ENCODE assay signal across 9 cellular contexts in genomic region chr16:85640254-85640558, GRCh38.
"Had no signal": no experiment of that assay in that cellular context is flagged by ENCODE, and none has a peak within 500 bp of the region (broad histone marks: within the 10 kb centered on the region; RNA-seq: fewer than 3 reads in every experiment).

No MANE protein-coding gene starts in this region.

- H3K9me3 Mint-ChIP-seq: activated T-cell treated with anti-CD3 and anti-CD28 coated beads, Interleukin-2, amount 50 U/mL, for 24 hours; naive thymus-derived CD8-positive, alpha-beta T cell had no signal

- H3K36me3 Mint-ChIP-seq: activated CD8-positive, alpha-beta memory T cell treated with anti-CD3 and anti-CD28 coated beads, Interleukin-2, amount 10 ng/mL, durations not matched to agents 7 days and 5 days; activated naive CD8-positive, alpha-beta T cell had no signal

- H3K4me3 ChIP-seq: thyroid gland had no signal

- H3K36me3 ChIP-seq: thyroid gland had no signal

- DNase-seq: activated CD4-positive, alpha-beta T cell treated with anti-CD3 and anti-CD28 coated beads, Interleukin-2, amount 50 U/mL, for 4 hours; activated CD4-positive, CD25-positive, alpha-beta regulatory T cell treated with anti-CD3 and anti-CD28 coated beads, Interleukin-2, amount 50 U/mL, for 72 hours; activated CD8-positive, alpha-beta memory T cell treated with anti-CD3 and anti-CD28 coated beads, Interleukin-2, amount 10 ng/mL, durations not matched to agents 7 days and 5 days; activated gamma-delta T cell; activated T-cell treated with anti-CD3 and anti-CD28 coated beads, Interleukin-2, amount 50 U/mL, for 24 hours; naive thymus-derived CD8-positive, alpha-beta T cell; stimulated activated CD4-positive, alpha-beta T cell treated with anti-CD3 and anti-CD28 coated beads, Interleukin-4, amount 100 ng/mL, for 4 hours; thyroid gland had no signal

- H3K4me3 Mint-ChIP-seq: activated CD8-positive, alpha-beta memory T cell treated with anti-CD3 and anti-CD28 coated beads, Interleukin-2, amount 10 ng/mL, durations not matched to agents 7 days and 5 days; activated naive CD8-positive, alpha-beta T cell; activated T-cell treated with anti-CD3 and anti-CD28 coated beads, Interleukin-2, amount 50 U/mL, for 24 hours; naive thymus-derived CD8-positive, alpha-beta T cell had no signal

- ATAC-seq: activated CD8-positive, alpha-beta memory T cell treated with anti-CD3 and anti-CD28 coated beads, Interleukin-2, amount 10 ng/mL, durations not matched to agents 7 days and 5 days; naive thymus-derived CD8-positive, alpha-beta T cell had no signal

- H3K27ac ChIP-seq: thyroid gland had no signal

- H3K9me3 ChIP-seq: thyroid gland had no signal

- H3K27ac Mint-ChIP-seq: activated CD8-positive, alpha-beta memory T cell treated with anti-CD3 and anti-CD28 coated beads, Interleukin-2, amount 10 ng/mL, durations not matched to agents 7 days and 5 days; activated naive CD8-positive, alpha-beta T cell; activated T-cell treated with anti-CD3 and anti-CD28 coated beads, Interleukin-2, amount 50 U/mL, for 24 hours; naive thymus-derived CD8-positive, alpha-beta T cell had no signal

- H3K27me3 Mint-ChIP-seq: activated CD8-positive, alpha-beta memory T cell treated with anti-CD3 and anti-CD28 coated beads, Interleukin-2, amount 10 ng/mL, durations not matched to agents 7 days and 5 days; activated naive CD8-positive, alpha-beta T cell; activated T-cell treated with anti-CD3 and anti-CD28 coated beads, Interleukin-2, amount 50 U/mL, for 24 hours; naive thymus-derived CD8-positive, alpha-beta T cell had no signal

- H3K27me3 ChIP-seq: thyroid gland had no signal
